8 cellular contexts compared by ENCODE assay signal in the genomic region with DNA sequence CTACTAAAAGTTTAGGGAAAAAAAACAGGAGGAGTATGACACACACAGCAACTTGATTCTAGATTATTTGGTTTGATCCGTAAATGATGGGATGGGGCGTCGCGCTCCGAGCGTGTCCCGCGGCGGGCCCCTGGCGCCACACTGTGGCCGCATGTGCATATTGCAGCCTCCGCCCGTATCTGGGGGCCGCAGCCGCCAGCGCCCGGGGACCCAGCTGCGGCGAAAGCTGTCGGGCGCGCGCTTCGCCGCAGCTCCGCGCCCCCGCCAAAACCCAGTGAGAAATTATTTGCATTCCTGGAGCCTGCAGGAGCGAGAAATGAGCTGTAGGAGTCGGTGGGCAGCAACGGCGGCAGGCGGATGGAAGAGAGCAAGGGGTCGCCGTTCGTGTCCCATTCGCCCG.
DNase-seq lines count a peak whose midpoint lies in the region; ATAC-seq and TF ChIP-seq lines count a peak whose summit lies in the region.
"Not testable (repeated sequence)": the region's sequence is repeated elsewhere in the genome, so short reads cannot be mapped to it uniquely, and the experiment has no call there.

No MANE protein-coding gene starts in this region.

- H3K27me3 Mint-ChIP-seq in HFFc6 (ENCODE audit: insufficient read depth); activated CD4-positive, alpha-beta T cell treated with anti-CD3 and anti-CD28 coated beads, Interleukin-2, amount 10 ng/mL, durations not matched to agents 24 days and 14 days: not testable (repeated sequence)

- H3K36me3 Mint-ChIP-seq in HFFc6 (ENCODE audit: low read depth); activated CD4-positive, alpha-beta T cell treated with anti-CD3 and anti-CD28 coated beads, Interleukin-2, amount 10 ng/mL, durations not matched to agents 24 days and 14 days (ENCODE audit: low read depth): not testable (repeated sequence)

- H3K27ac Mint-ChIP-seq in HFFc6 = not testable (repeated sequence)
- H3K27ac Mint-ChIP-seq in activated CD4-positive, alpha-beta T cell treated with anti-CD3 and anti-CD28 coated beads, Interleukin-2, amount 10 ng/mL, durations not matched to agents 24 days and 14 days = peak overlapping the region; percentile 51

- not testable (repeated sequence) for H3K27me3 ChIP-seq in adrenal gland, right atrium auricular region, sigmoid colon, tibial nerve

- H3K4me1 ChIP-seq in adrenal gland (replicated peaks in 1 of 2); right atrium auricular region; sigmoid colon; tibial nerve: not testable (repeated sequence)

- H3K9me3 Mint-ChIP-seq in HFFc6; activated CD4-positive, alpha-beta T cell treated with anti-CD3 and anti-CD28 coated beads, Interleukin-2, amount 10 ng/mL, durations not matched to agents 24 days and 14 days: not testable (repeated sequence)

- not testable (repeated sequence) for TF ChIP-seq EP300 in sigmoid colon (IDR thresholded peaks at IDR 0.05); tibial nerve (IDR thresholded peaks at IDR 0.05)

- peak overlapping the region in 1 of 5 donors; percentile 53 for H3K27ac ChIP-seq in adrenal gland
- H3K27ac ChIP-seq in right atrium auricular region = not testable (repeated sequence)
- peak overlapping the region in 2 of 4 donors; percentile 59 to 66 for H3K27ac ChIP-seq in sigmoid colon
- peak overlapping the region in 2 of 4 donors; percentile 45 to 77 for H3K27ac ChIP-seq in tibial nerve

- peak overlapping the region; percentile 72 for H3K4me3 Mint-ChIP-seq in HFFc6
- H3K4me3 Mint-ChIP-seq in activated CD4-positive, alpha-beta T cell treated with anti-CD3 and anti-CD28 coated beads, Interleukin-2, amount 10 ng/mL, durations not matched to agents 24 days and 14 days = peak overlapping the region; percentile 69

- intact Hi-C loops in activated CD4-positive, alpha-beta T cell treated with anti-CD3 and anti-CD28 coated beads, Interleukin-2, amount 10 ng/mL, durations not matched to agents 24 days and 14 days (cut with micrococcal nuclease); adrenal gland (cut with DNase I); sigmoid colon (cut with DNase I): not testable (repeated sequence)

- WGBS in adrenal gland, 4 donors = 0 to 5% (median 1%) methylated on average over 6 to 24 of the region's 38 CpGs; no CpG with 5 or more reads in 1 of the 4 donors
- 0% methylated on average over 23 to 25 of the region's 38 CpGs for WGBS in sigmoid colon, 2 donors
- WGBS in tibial nerve, 2 donors = 0% methylated on average over 1 of the region's 38 CpGs; no CpG with 5 or more reads in 1 of the 2 donors

- ATAC-seq in GM18870 (IDR thresholded peaks at IDR 0.05; ENCODE audit: unreplicated experiment) = peak; percentile 63
- ATAC-seq in HG03520 (IDR thresholded peaks at IDR 0.05; ENCODE audit: unreplicated experiment) = peak; percentile 79

- TF ChIP-seq CTCF in HFFc6 (IDR thresholded peaks at IDR 0.05) = peak; percentile 74
- TF ChIP-seq CTCF in adrenal gland (IDR thresholded peaks at IDR 0.05) = peak in 1 of 6 experiments; percentile 39
- TF ChIP-seq CTCF in right atrium auricular region (IDR thresholded peaks at IDR 0.05) = peak in 1 of 2 donors; percentile 49
- TF ChIP-seq CTCF in sigmoid colon (IDR thresholded peaks at IDR 0.05) = peak in 1 of 4 experiments; percentile 38
- peak in 3 of 5 experiments; percentile 3 to 14 (median 8) for TF ChIP-seq CTCF in tibial nerve (IDR thresholded peaks at IDR 0.05)

- H3K4me1 Mint-ChIP-seq in HFFc6 (ENCODE audit: low read depth); activated CD4-positive, alpha-beta T cell treated with anti-CD3 and anti-CD28 coated beads, Interleukin-2, amount 10 ng/mL, durations not matched to agents 24 days and 14 days: not testable (repeated sequence)

- not testable (repeated sequence) for TF ChIP-seq POLR2A in adrenal gland (IDR thresholded peaks at IDR 0.05); sigmoid colon (IDR thresholded peaks at IDR 0.05); tibial nerve (IDR thresholded peaks at IDR 0.05)

- H3K36me3 ChIP-seq in adrenal gland (replicated peaks in 1 of 2); right atrium auricular region; sigmoid colon; tibial nerve: not testable (repeated sequence)

- not testable (repeated sequence) for H3K9me3 ChIP-seq in adrenal gland (replicated peaks in 1 of 3); right atrium auricular region; sigmoid colon; tibial nerve

- H3K4me3 ChIP-seq in adrenal gland (peak overlapping the region in 1 of 4 donors; percentile 39), right atrium auricular region (peak overlapping the region; percentile 35 to 42), sigmoid colon (peak overlapping the region; percentile 32 to 41 (median 36)), tibial nerve (peak overlapping the region in 3 of 4 donors; percentile 30 to 42 (median 39))

- DNase-seq in HFFc6; right atrium auricular region (ENCODE audit: low spot score); sigmoid colon: not testable (repeated sequence)
- DNase-seq in activated CD4-positive, alpha-beta T cell treated with anti-CD3 and anti-CD28 coated beads, Interleukin-2, amount 10 ng/mL, durations not matched to agents 24 days and 14 days = peak; percentile 87
- DNase-seq in adrenal gland (peak in 6 of 7 donors; percentile 7 to 69 (median 35)), tibial nerve (ENCODE audit: low spot score in 2 of 2) (peak; percentile 8 to 14)
